In the genomic region with DNA sequence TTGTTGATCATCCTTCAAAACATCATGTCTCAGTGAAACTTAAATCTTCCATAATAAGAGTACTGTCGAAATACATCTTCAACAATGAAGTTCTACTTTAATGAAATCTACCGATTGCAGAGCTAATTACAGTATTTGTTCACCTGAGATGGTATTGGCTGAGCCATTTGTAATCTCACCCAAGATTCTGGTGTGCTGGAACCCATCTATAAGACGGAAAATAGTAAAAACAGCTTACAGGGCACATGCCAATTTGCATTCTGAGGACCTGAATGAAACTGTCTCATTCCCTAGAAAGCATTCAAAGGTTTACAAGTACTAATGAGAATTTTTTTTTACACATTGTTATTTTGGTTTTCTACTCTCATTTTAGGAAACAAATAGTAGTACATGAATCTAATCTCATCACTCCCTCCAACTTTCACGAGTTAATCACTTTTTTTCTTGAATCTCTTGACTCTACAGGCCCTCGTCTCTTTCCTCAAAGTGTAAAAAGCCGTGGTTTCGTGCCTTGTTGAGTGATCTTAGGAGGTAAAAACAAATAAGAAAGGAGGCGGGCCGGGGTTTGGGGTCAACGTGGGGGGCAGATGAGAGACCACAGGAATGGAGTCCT, we compare ENCODE assay signal across 8 cellular contexts. TPM values are rescaled to one million over a fixed set of nuclear protein-coding genes. Genes with fewer than 3 reads are reported as not detected.
DNase-seq lines count a peak whose midpoint lies in the region; ATAC-seq and TF ChIP-seq lines count a peak whose summit lies in the region.

No MANE protein-coding gene starts in this region.

- peaks cover 35% of the 10 kb centered on the region for H3K79me2 ChIP-seq in SK-N-SH (ENCODE audit: insufficient read depth)

- no peak for TF ChIP-seq POLR2A in GM18505 (IDR thresholded peaks at IDR 0.05; ENCODE audit: borderline replicate concordance, extremely low read depth, insufficient read depth, insufficient read length)

- H3F3A ChIP-seq in SK-N-SH (replicated peaks; ENCODE audit: insufficient read depth) = no peaks in the 10 kb centered on the region

- no peaks in the 10 kb centered on the region for H3K27me3 ChIP-seq in SK-N-SH (ENCODE audit: insufficient read depth)
- H3K27me3 ChIP-seq in MG63 = no peaks in the 10 kb centered on the region
- H3K27me3 ChIP-seq in mesenchymal stem cell (ENCODE audit: control insufficient read depth in 1 of 2, insufficient read depth in 1 of 2, low read length in 2 of 2) = no peaks in the 10 kb centered on the region

- TF ChIP-seq EP300 in SK-N-SH (IDR thresholded peaks at IDR 0.05; ENCODE audit: borderline replicate concordance in 1 of 2, low read depth in 1 of 2, low read length in 1 of 2) = no peak

- peak overlapping the region; percentile 82 to 97 (median 87) for H3K4me3 Mint-ChIP-seq in brain

- no peak overlapping the region for H2AK5ac ChIP-seq in mesenchymal stem cell (ENCODE audit: low read length, severe bottlenecking)

- H3K23ac ChIP-seq in mesenchymal stem cell (ENCODE audit: low read length in 2 of 2) = no peak overlapping the region

- H2BK5ac ChIP-seq in mesenchymal stem cell (ENCODE audit: low read depth, low read length, poor library complexity, severe bottlenecking) = no peak overlapping the region

- H3K4me2 ChIP-seq in SK-N-SH (peak overlapping the region; percentile 81), mesenchymal stem cell (ENCODE audit: low read length, poor library complexity, severe bottlenecking) (peak overlapping the region; percentile 66)

- DNase-seq in SK-N-SH = no peak
- DNase-seq in MG63 = no peak
- DNase-seq in mesenchymal stem cell = peak; percentile 48
- DNase-seq in head of caudate nucleus = no peak
- DNase-seq in cerebellar cortex (ENCODE audit: low spot score) = no peak

- no peaks in the 10 kb centered on the region for H4K20me1 ChIP-seq in SK-N-SH (ENCODE audit: insufficient read depth)

- peaks cover 2% of the 10 kb centered on the region for H3K27me3 Mint-ChIP-seq in brain

- intact Hi-C loops in head of caudate nucleus (cut with DNase I) = no loop called here

- H3K27ac ChIP-seq in SK-N-SH (ENCODE audit: low read depth in 2 of 2, low read length in 1 of 2) (peak overlapping the region in 1 of 2 experiments; percentile 82; a peak in 1 of 4 replicates), mesenchymal stem cell (ENCODE audit: low read length, poor library complexity, severe bottlenecking) (peak overlapping the region; percentile 30)

- no peak overlapping the region for H2BK15ac ChIP-seq in mesenchymal stem cell (ENCODE audit: low read depth, poor library complexity, severe bottlenecking)

- ATAC-seq in SK-N-SH treated with all-trans-retinoic acid at 6 μM for 48 hours (no peak), GM18505 (IDR thresholded peaks at IDR 0.05; ENCODE audit: unreplicated experiment) (no peak)

- H3K36me3 Mint-ChIP-seq in brain = peaks cover 30% of the 10 kb centered on the region

- H3K9me3 ChIP-seq in SK-N-SH (no peaks in the 10 kb centered on the region), MG63 (no peaks in the 10 kb centered on the region), mesenchymal stem cell (ENCODE audit: control insufficient read depth, low read length) (no peaks in the 10 kb centered on the region)

- no peak overlapping the region for H4K91ac ChIP-seq in mesenchymal stem cell (ENCODE audit: low read length)

- H2BK120ac ChIP-seq in mesenchymal stem cell (ENCODE audit: low read depth, low read length) = peak overlapping the region; percentile 37

- H2AFZ ChIP-seq in SK-N-SH (ENCODE audit: low read depth) = peak overlapping the region; percentile 72
- no peak overlapping the region for H2AFZ ChIP-seq in mesenchymal stem cell (ENCODE audit: low read depth, low read length)

- peak overlapping the region; percentile 3 to 91 (median 47) for H3K27ac Mint-ChIP-seq in brain

- peaks cover 41% of the 10 kb centered on the region for H3K4me1 Mint-ChIP-seq in brain

- CTCF ChIA-PET in SK-N-SH (lab: Yijun Ruan, JAX) = interaction anchor here (0.6 to 2.4 kb wide), 4 partner anchors 10 to 30 kb away, joined by 3 to 10 read pairs (median 5); no protein-coding TSS in a partner anchor

- H3K9me3 Mint-ChIP-seq in brain = peaks cover 9 to 22% (median 13%) of the 10 kb centered on the region in 5 experiments

- H3K18ac ChIP-seq in mesenchymal stem cell (ENCODE audit: low read depth in 1 of 2, low read length in 2 of 2) = no peak overlapping the region

- H3K4ac ChIP-seq in mesenchymal stem cell (ENCODE audit: low read depth in 1 of 2, low read length in 2 of 2) = no peak overlapping the region

- peaks cover 8% of the 10 kb centered on the region for H3K79me1 ChIP-seq in mesenchymal stem cell (replicated peaks; ENCODE audit: low read length, poor library complexity, severe bottlenecking)

- peak overlapping the region; percentile 85 to 95 for H3K4me3 ChIP-seq in SK-N-SH (ENCODE audit: low read depth in 2 of 2, low read length in 1 of 2)
- peak overlapping the region; percentile 83 for H3K4me3 ChIP-seq in MG63
- peak overlapping the region; percentile 80 to 99 for H3K4me3 ChIP-seq in mesenchymal stem cell (ENCODE audit: insufficient read depth in 1 of 2, low read depth in 1 of 2, low read length in 2 of 2)

- WGBS in SK-N-SH (ENCODE audit: low lambda C conversion rate) = 4% methylated on average over 10 of the region's 10 CpGs
- 6% methylated on average over 8 of the region's 10 CpGs for WGBS in mesenchymal stem cell

- peaks cover 10 to 23% of the 10 kb centered on the region in 2 experiments for H3K36me3 ChIP-seq in SK-N-SH (replicated peaks in 1 of 2; ENCODE audit: control insufficient read depth in 1 of 2, insufficient read depth in 2 of 2, low read length in 1 of 2)
- H3K36me3 ChIP-seq in MG63 = 0 out of 2 replicates have a peak, but pooled peaks cover 4% of the 10 kb centered on the region
- H3K36me3 ChIP-seq in mesenchymal stem cell (ENCODE audit: control insufficient read depth in 1 of 2, insufficient read depth in 2 of 2, low read depth in 1 of 2, low read length in 2 of 2) = peaks cover 0 to 15% of the 10 kb centered on the region in 2 experiments

- TF ChIP-seq CTCF in SK-N-SH (IDR thresholded peaks at IDR 0.05) = no peak
- no peak for TF ChIP-seq CTCF in brain (conservative IDR thresholded peaks at IDR 0.05)

- peaks cover 11 to 23% of the 10 kb centered on the region in 2 experiments for H3K4me1 ChIP-seq in SK-N-SH (ENCODE audit: control insufficient read depth in 1 of 2, insufficient read depth in 2 of 2, low read depth in 1 of 2, low read length in 1 of 2)
- H3K4me1 ChIP-seq in mesenchymal stem cell (ENCODE audit: control insufficient read depth, insufficient read depth, low read depth, low read length) = peaks cover 3% of the 10 kb centered on the region

- H3K9ac ChIP-seq in SK-N-SH (peak overlapping the region; percentile 86), mesenchymal stem cell (ENCODE audit: low read length) (peak overlapping the region; percentile 84)

- POLR2A ChIA-PET in SK-N-SH (lab: Yijun Ruan, JAX) = no interaction called here

- TF ChIP-seq RAD21 in SK-N-SH (IDR thresholded peaks at IDR 0.05; ENCODE audit: low read length) = no peak

- no peak overlapping the region for H3K14ac ChIP-seq in mesenchymal stem cell (ENCODE audit: low read length in 2 of 2)

- no peak overlapping the region for H4K8ac ChIP-seq in mesenchymal stem cell (ENCODE audit: low read length)

- H3K9me2 ChIP-seq in SK-N-SH = no peaks in the 10 kb centered on the region

- H2BK12ac ChIP-seq in mesenchymal stem cell (ENCODE audit: low read length in 2 of 2) = no peak overlapping the region

TF ChIP-seq in SK-N-SH, 30 proteins besides CTCF, POLR2A, EP300 and RAD21:
- TF ChIP-seq NRF1 (IDR thresholded peaks at IDR 0.05; ENCODE audit: low read depth, low read length) (no peak), YY1 (IDR thresholded peaks at IDR 0.05; ENCODE audit: low read depth) (0 out of 2 replicates have a peak, but pooled peaks have one; percentile 33)

RNA-seq across cellular contexts. Expression of a gene that starts 1.0 kb away (rescaled TPM):
- 3.0 and 4.1 TPM in 2 replicates for polyA plus RNA-seq in SK-N-SH (2012; rRNA removed)
- 4.2 and 4.4 TPM in 2 replicates for polyA plus RNA-seq in SK-N-SH (2012; cell fraction: cytosol; rRNA removed)
- polyA plus RNA-seq in SK-N-SH (2012; cell fraction: nucleus; rRNA removed) = 1.4 and 5.2 TPM in 2 replicates
- total RNA-seq in MG63 (2014; rRNA removed; shearing (Covaris generic); ENCODE audit: low replicate concordance) = 7.0 and 15.4 TPM in 2 replicates
- 2.7 TPM for polyA plus RNA-seq in brain (ENCODE audit: insufficient read depth, low read depth, low replicate concordance)
- 7.0 TPM for polyA plus RNA-seq in mesenchymal stem cell (2013, experiment 1 of 2)
- 7.2 TPM for polyA plus RNA-seq in mesenchymal stem cell (2013, experiment 2 of 2)

RNA-seq across cellular contexts. Expression of a gene that starts 1.0 kb away (rescaled TPM):
- polyA plus RNA-seq in SK-N-SH (2012; rRNA removed) (7.8 and 11.0 TPM in 2 replicates), brain (ENCODE audit: insufficient read depth, low read depth, low replicate concordance) (16.2 TPM)
- polyA plus RNA-seq in SK-N-SH (2012; cell fraction: cytosol; rRNA removed) = 14.8 and 15.3 TPM in 2 replicates
- polyA plus RNA-seq in SK-N-SH (2012; cell fraction: nucleus; rRNA removed) = 1.4 and 3.7 TPM in 2 replicates
- total RNA-seq in MG63 (2014; rRNA removed; shearing (Covaris generic); ENCODE audit: low replicate concordance) = 1.1 and 4.1 TPM in 2 replicates
- polyA plus RNA-seq in mesenchymal stem cell (2013, experiment 1 of 2) = 45.4 TPM
- 49.2 TPM for polyA plus RNA-seq in mesenchymal stem cell (2013, experiment 2 of 2)

RNA-seq across cellular contexts. Expression of a gene that starts 12.9 kb away (rescaled TPM):
- polyA plus RNA-seq in SK-N-SH (2012; rRNA removed) (not detected in 2 replicates), brain (ENCODE audit: insufficient read depth, low read depth, low replicate concordance) (not detected)
- polyA plus RNA-seq in SK-N-SH (2012; cell fraction: cytosol; rRNA removed) = not detected in 2 replicates
- not detected in 2 replicates for polyA plus RNA-seq in SK-N-SH (2012; cell fraction: nucleus; rRNA removed)
- total RNA-seq in MG63 (2014; rRNA removed; shearing (Covaris generic); ENCODE audit: low replicate concordance) = not detected in 2 replicates
- not detected for polyA plus RNA-seq in mesenchymal stem cell (2013, experiment 1 of 2)
- 0.03 TPM for polyA plus RNA-seq in mesenchymal stem cell (2013, experiment 2 of 2)
